Comparison of ENCODE assay signal across 22 cellular contexts in the genomic region with DNA sequence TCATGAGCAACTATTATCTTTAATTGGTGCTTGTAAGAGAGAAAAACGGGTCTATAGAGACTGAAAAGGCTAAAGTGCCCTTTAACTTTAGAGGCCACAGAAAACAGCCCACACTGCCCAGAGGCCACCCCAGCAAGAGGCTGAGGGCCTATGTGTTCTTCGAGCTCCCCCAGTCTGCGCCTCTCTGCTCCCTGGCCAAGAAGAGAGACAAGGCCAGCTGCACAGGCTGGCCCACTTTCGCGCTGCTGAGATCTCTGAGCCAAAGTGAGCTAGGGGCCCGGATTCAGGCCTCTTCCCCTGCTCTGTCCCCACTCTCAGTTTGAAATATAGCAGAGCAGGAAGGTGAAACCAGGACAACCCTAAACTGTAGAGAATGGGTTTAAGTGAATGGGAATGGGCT.
A peak's percentile ranks its signal among the peaks of the same experiment; 100 is the strongest.
DNase-seq lines count a peak whose midpoint lies in the region; ATAC-seq and TF ChIP-seq lines count a peak whose summit lies in the region.
"Had no signal": no experiment of that assay in that cellular context is flagged by ENCODE, and none has a peak within 500 bp of the region (broad histone marks: within the 10 kb centered on the region; RNA-seq: fewer than 3 reads in every experiment).

No MANE protein-coding gene starts in this region.

- 42 to 63% (median 56%) methylated on average over 6 of the region's 6 CpGs for WGBS in psoas muscle, 3 donors

- no peak for TF ChIP-seq CTCF in left ventricle myocardium inferior (IDR thresholded peaks at IDR 0.05; ENCODE audit: borderline replicate concordance)
- no peak for TF ChIP-seq CTCF in psoas muscle (IDR thresholded peaks at IDR 0.05)
- no peak for TF ChIP-seq CTCF in vagina (IDR thresholded peaks at IDR 0.05)

- H3K36me3 ChIP-seq in left ventricle myocardium inferior: no peaks in the 10 kb centered on the region
- H3K36me3 ChIP-seq in psoas muscle (ENCODE audit: insufficient read depth in 1 of 2, low read depth in 1 of 2): no peaks in the 10 kb centered on the region
- no peaks in the 10 kb centered on the region for H3K36me3 ChIP-seq in vagina
- H3K36me3 ChIP-seq: BLaER1 treated with 17β-estradiol and CSF1 and Interleukin-3, amounts not matched to agents 10 nM and 100 nM had no signal

- peak; percentile 23 for DNase-seq in cerebellum (ENCODE audit: low spot score)
- DNase-seq in left ventricle myocardium inferior: peak; percentile 51
- peak; percentile 19 to 67 for DNase-seq in psoas muscle
- no peak for DNase-seq in vagina (ENCODE audit: extremely low spot score in 2 of 2)
- no peak for DNase-seq in NCI-H187 (lab: John Stamatoyannopoulos, UW)
- no peak for DNase-seq in amniotic stem cell (lab: John Stamatoyannopoulos, UW)
- DNase-seq: ACHN; Caco-2; CD4-positive, alpha-beta memory T cell; DMS 273 treated with DMSO at 0.1 percent for 48 hours; DND-41; Karpas-422; MV-4-11; NCI-H1105 treated with DMSO at 0.1 percent for 48 hours; NCI-H2171; NCI-H345; NCI-H524; SHP77 treated with DMSO at 0.1 percent for 48 hours; SK-N-SH had no signal

- ATAC-seq in psoas muscle (peak; percentile 61 to 80 (median 66)), HG03469 (IDR thresholded peaks at IDR 0.05; ENCODE audit: unreplicated experiment) (no peak), GM21786 (IDR thresholded peaks at IDR 0.05; ENCODE audit: unreplicated experiment) (no peak)

- no peaks in the 10 kb centered on the region for H3K27me3 ChIP-seq in left ventricle myocardium inferior (ENCODE audit: low read depth)
- H3K27me3 ChIP-seq in psoas muscle (ENCODE audit: insufficient read depth in 3 of 3, low read length in 2 of 3): no peaks in the 10 kb centered on the region
- no peaks in the 10 kb centered on the region for H3K27me3 ChIP-seq in vagina
- H3K27me3 ChIP-seq: BLaER1 treated with 17β-estradiol and CSF1 and Interleukin-3, amounts not matched to agents 10 nM and 100 nM had no signal

- intact Hi-C loops in left ventricle myocardium inferior (cut with micrococcal nuclease): no loop called here
- intact Hi-C loops in psoas muscle (cut with DNase I): no loop called here
- intact Hi-C loops in vagina (cut with DNase I): no loop called here

- H3K4me1 ChIP-seq in left ventricle myocardium inferior (peaks cover 26% of the 10 kb centered on the region), psoas muscle (peaks cover 13% of the 10 kb centered on the region), vagina (peaks cover 18% of the 10 kb centered on the region)
- H3K4me1 ChIP-seq: Caco-2 had no signal

- no peaks in the 10 kb centered on the region for H3K9me3 ChIP-seq in left ventricle myocardium inferior (replicated peaks)
- H3K9me3 ChIP-seq in psoas muscle: no peaks in the 10 kb centered on the region
- H3K9me3 ChIP-seq in vagina: no peaks in the 10 kb centered on the region
- H3K9me3 ChIP-seq: BLaER1 treated with 17β-estradiol and CSF1 and Interleukin-3, amounts not matched to agents 10 nM and 100 nM; Caco-2; SK-N-SH had no signal

- H3K4me3 ChIP-seq in left ventricle myocardium inferior (no peak overlapping the region), psoas muscle (no peak overlapping the region), vagina (no peak overlapping the region)
- H3K4me3 ChIP-seq: BLaER1 treated with 17β-estradiol and CSF1 and Interleukin-3, amounts not matched to agents 10 nM and 100 nM had no signal

- no peak for TF ChIP-seq POLR2A in vagina (IDR thresholded peaks at IDR 0.05)

- H3K27ac ChIP-seq in left ventricle myocardium inferior (replicated peaks) (peak overlapping the region; percentile 61), psoas muscle (peak overlapping the region; percentile 4), vagina (peak overlapping the region; percentile 36)
- H3K27ac ChIP-seq: BLaER1 treated with 17β-estradiol and CSF1 and Interleukin-3, amounts not matched to agents 10 nM and 100 nM had no signal

Comparison
In these comparisons a context has a peak if more than half of its experiments do, and no peak if none do; other contexts are left out.
1. DNase-seq: peak in cerebellum (single experiment), left ventricle myocardium inferior (single experiment) and psoas muscle (2 of 2); none in vagina (0 of 2), NCI-H187 (0 of 2) and amniotic stem cell (single experiment).
2. H3K27ac ChIP-seq: peak in every context shown above with its lines; median percentile 61 in left ventricle myocardium inferior; 36 in vagina; 4 in psoas muscle.
3. ATAC-seq: peak in psoas muscle (4 of 4); none in HG03469 (single experiment) and GM21786 (single experiment).